ENCODE assay signal across 11 cellular contexts in genomic region chr10:102868976-102869289, GRCh38. TPM values are rescaled to one million over a fixed set of nuclear protein-coding genes. Genes with fewer than 3 reads are reported as not detected.
DNase-seq lines count a peak whose midpoint lies in the region; ATAC-seq and TF ChIP-seq lines count a peak whose summit lies in the region.
"Had no signal": no experiment of that assay in that cellular context is flagged by ENCODE, and none has a peak within 500 bp of the region (broad histone marks: within the 10 kb centered on the region; RNA-seq: fewer than 3 reads in every experiment).

No MANE protein-coding gene starts in this region.

- peak overlapping the region; percentile 76 for H3K4me3 Mint-ChIP-seq in stimulated activated naive CD8-positive, alpha-beta T cell treated with anti-CD3 and anti-CD28 coated beads, Interleukin-15, Interleukin-2, amounts not matched to agents 100 ng/mL and 50 ng/mL, for 24 hours

- H3K36me3 ChIP-seq in brain microvascular endothelial cell (replicated peaks): no peaks in the 10 kb centered on the region
- H3K36me3 ChIP-seq in mesodermal cell (ENCODE audit: control insufficient read depth, insufficient read depth, low read length): no peaks in the 10 kb centered on the region

- ATAC-seq in stimulated activated naive CD8-positive, alpha-beta T cell treated with anti-CD3 and anti-CD28 coated beads, Interleukin-15, Interleukin-2, amounts not matched to agents 100 U/mL and 50 U/mL, for 24 hours: no peak
- no peak for ATAC-seq in GM21447 (IDR thresholded peaks at IDR 0.05; ENCODE audit: unreplicated experiment)

- DNase-seq in stimulated activated naive CD8-positive, alpha-beta T cell treated with anti-CD3 and anti-CD28 coated beads, Interleukin-15, Interleukin-2, amounts not matched to agents 100 U/mL and 50 U/mL, for 24 hours: no peak
- DNase-seq in brain microvascular endothelial cell (no peak), NCI-H2081 (lab: John Stamatoyannopoulos, UW) (no peak), ureter (ENCODE audit: low spot score) (no peak), caudate nucleus (lab: John Stamatoyannopoulos, UW) (no peak)
- DNase-seq: foreskin keratinocyte, NCI-H2107 had no signal

- H3K4me1 Mint-ChIP-seq in stimulated activated naive CD8-positive, alpha-beta T cell treated with anti-CD3 and anti-CD28 coated beads, Interleukin-15, Interleukin-2, amounts not matched to agents 100 ng/mL and 50 ng/mL, for 24 hours (ENCODE audit: low read depth): peaks cover 12% of the 10 kb centered on the region

- no peaks in the 10 kb centered on the region for H3K27me3 ChIP-seq in brain microvascular endothelial cell (replicated peaks)
- H3K27me3 ChIP-seq: foreskin keratinocyte had no signal

- H3K9me3 Mint-ChIP-seq in stimulated activated naive CD8-positive, alpha-beta T cell treated with anti-CD3 and anti-CD28 coated beads, Interleukin-15, Interleukin-2, amounts not matched to agents 100 ng/mL and 50 ng/mL, for 24 hours: no peaks in the 10 kb centered on the region

- peaks cover 2% of the 10 kb centered on the region for H3K36me3 Mint-ChIP-seq in stimulated activated naive CD8-positive, alpha-beta T cell treated with anti-CD3 and anti-CD28 coated beads, Interleukin-15, Interleukin-2, amounts not matched to agents 100 ng/mL and 50 ng/mL, for 24 hours (ENCODE audit: low read depth)

- H3K4me3 ChIP-seq in brain microvascular endothelial cell (ENCODE audit: low read depth, low read length) (peak overlapping the region; percentile 59), mesodermal cell (ENCODE audit: extremely low read depth, insufficient read depth, low read length, poor library complexity, severe bottlenecking) (peak overlapping the region; percentile 41)

- 5% methylated on average over 3 to 4 of the region's 6 CpGs for WGBS in mesodermal cell (ENCODE audit: insufficient coverage in 2 of 2), 2 experiments

- in situ Hi-C loops in brain microvascular endothelial cell (cut with HindIII; ENCODE audit: low pct_ligation_motif_present, low sequenced_read_pairs): no loop called here

- no peaks in the 10 kb centered on the region for H3K9me3 ChIP-seq in mesodermal cell (ENCODE audit: control insufficient read depth, low read length)

- no peak overlapping the region for H3K27ac ChIP-seq in brain microvascular endothelial cell
- no peak overlapping the region for H3K27ac ChIP-seq in mesodermal cell (ENCODE audit: low read depth, low read length, severe bottlenecking)
- H3K27ac ChIP-seq in caudate nucleus (ENCODE audit: low read depth, low read length): no peak overlapping the region
- H3K27ac ChIP-seq: foreskin keratinocyte had no signal

- H3K27ac Mint-ChIP-seq in stimulated activated naive CD8-positive, alpha-beta T cell treated with anti-CD3 and anti-CD28 coated beads, Interleukin-15, Interleukin-2, amounts not matched to agents 100 ng/mL and 50 ng/mL, for 24 hours: no peak overlapping the region

- H3K27me3 Mint-ChIP-seq in stimulated activated naive CD8-positive, alpha-beta T cell treated with anti-CD3 and anti-CD28 coated beads, Interleukin-15, Interleukin-2, amounts not matched to agents 100 ng/mL and 50 ng/mL, for 24 hours: peaks cover 20% of the 10 kb centered on the region

- H3K4me1 ChIP-seq in mesodermal cell (ENCODE audit: control insufficient read depth, insufficient read depth, low read length, poor library complexity, severe bottlenecking): peaks cover 7% of the 10 kb centered on the region
- H3K4me1 ChIP-seq: foreskin keratinocyte had no signal

- TF ChIP-seq CTCF in brain microvascular endothelial cell (IDR thresholded peaks at IDR 0.05; ENCODE audit: low read depth, low read length, missing control alignments): no peak

RNA-seq across cellular contexts. Expression of gene AS3MT, which starts 0.3 kb away (rescaled TPM):
- polyA plus RNA-seq in mesodermal cell (2013, experiment 1 of 2): 8.4 TPM
- 8.2 TPM for polyA plus RNA-seq in mesodermal cell (2013, experiment 2 of 2)
- 0.29 TPM for total RNA-seq in ureter

RNA-seq across cellular contexts. Expression of gene BORCS7, which starts 14.9 kb away (rescaled TPM):
- 8.2 TPM for polyA plus RNA-seq in mesodermal cell (2013, experiment 1 of 2)
- 8.1 TPM for polyA plus RNA-seq in mesodermal cell (2013, experiment 2 of 2)
- 22.5 TPM for total RNA-seq in ureter

RNA-seq across cellular contexts. Expression of gene CYP17A1, which starts 31.7 kb away (rescaled TPM):
- not detected for polyA plus RNA-seq in mesodermal cell (2013, experiment 1 of 2)
- not detected for polyA plus RNA-seq in mesodermal cell (2013, experiment 2 of 2)
- 1.1 TPM for total RNA-seq in ureter
- total RNA-seq: foreskin keratinocyte, temporal lobe had no signal
- polyA plus RNA-seq: foreskin keratinocyte had no signal

RNA-seq across cellular contexts. Expression of gene CNNM2, which starts 49.2 kb away (rescaled TPM):
- 10.6 TPM for polyA plus RNA-seq in mesodermal cell (2013, experiment 1 of 2)
- 8.3 TPM for polyA plus RNA-seq in mesodermal cell (2013, experiment 2 of 2)
- 12.7 TPM for total RNA-seq in ureter
